1 cellular context compared by ENCODE assay signal in the genomic region with DNA sequence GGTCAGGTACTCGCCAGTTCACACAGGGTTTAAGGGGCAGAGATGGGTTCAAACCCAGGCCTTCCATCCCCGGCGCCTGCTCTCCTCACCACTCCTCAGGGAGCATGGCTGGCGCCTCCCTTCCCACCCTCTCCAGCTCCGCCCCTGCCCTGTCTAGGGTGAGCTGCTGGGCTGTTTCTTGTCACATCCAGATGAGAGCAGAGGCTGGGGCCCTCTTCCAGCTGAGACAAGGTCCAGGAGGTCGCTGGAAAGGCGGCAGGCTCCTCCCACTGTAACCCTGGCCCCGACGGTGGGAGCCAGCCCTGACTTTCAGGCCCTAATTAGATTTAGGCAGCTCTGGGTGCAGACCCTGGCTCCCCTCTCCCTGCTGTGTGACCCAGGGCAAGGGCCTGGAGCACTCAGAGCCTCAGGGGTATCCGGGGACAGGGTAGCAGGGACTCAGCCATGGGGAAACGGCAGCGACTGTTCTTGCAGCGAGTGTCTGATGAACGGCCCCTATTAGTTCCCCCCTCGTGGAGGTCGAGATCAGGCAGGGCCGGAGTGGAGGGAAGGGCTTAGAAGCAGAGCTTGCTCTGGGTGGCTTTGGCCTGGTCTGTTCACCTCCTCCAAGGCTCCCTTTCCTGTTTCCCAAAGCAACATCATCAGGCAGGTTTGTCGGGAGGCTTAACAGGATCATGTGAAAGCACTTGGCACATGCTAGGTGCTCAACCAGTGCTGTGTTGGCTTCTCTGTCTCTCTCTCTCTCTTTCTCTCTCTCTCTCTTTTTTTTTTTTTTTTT.
TF ChIP-seq lines count a peak whose summit lies in the region.

No MANE protein-coding gene starts in this region.

TF ChIP-seq in HepG2, 621 proteins besides CTCF, POLR2A, EP300 and RAD21 (continued from another document and continues in another):
- TF ChIP-seq, protein P1, sequence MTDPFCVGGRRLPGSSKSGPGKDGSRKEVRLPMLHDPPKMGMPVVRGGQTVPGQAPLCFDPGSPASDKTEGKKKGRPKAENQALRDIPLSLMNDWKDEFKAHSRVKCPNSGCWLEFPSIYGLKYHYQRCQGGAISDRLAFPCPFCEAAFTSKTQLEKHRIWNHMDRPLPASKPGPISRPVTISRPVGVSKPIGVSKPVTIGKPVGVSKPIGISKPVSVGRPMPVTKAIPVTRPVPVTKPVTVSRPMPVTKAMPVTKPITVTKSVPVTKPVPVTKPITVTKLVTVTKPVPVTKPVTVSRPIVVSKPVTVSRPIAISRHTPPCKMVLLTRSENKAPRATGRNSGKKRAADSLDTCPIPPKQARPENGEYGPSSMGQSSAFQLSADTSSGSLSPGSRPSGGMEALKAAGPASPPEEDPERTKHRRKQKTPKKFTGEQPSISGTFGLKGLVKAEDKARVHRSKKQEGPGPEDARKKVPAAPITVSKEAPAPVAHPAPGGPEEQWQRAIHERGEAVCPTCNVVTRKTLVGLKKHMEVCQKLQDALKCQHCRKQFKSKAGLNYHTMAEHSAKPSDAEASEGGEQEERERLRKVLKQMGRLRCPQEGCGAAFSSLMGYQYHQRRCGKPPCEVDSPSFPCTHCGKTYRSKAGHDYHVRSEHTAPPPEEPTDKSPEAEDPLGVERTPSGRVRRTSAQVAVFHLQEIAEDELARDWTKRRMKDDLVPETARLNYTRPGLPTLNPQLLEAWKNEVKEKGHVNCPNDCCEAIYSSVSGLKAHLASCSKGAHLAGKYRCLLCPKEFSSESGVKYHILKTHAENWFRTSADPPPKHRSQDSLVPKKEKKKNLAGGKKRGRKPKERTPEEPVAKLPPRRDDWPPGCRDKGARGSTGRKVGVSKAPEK (CRISPR knock-in tag; IDR thresholded peaks at IDR 0.05; ENCODE audit: borderline replicate concordance): peak; percentile 50; the same call in 1 of the 2 replicates
- TF ChIP-seq, protein P2, sequence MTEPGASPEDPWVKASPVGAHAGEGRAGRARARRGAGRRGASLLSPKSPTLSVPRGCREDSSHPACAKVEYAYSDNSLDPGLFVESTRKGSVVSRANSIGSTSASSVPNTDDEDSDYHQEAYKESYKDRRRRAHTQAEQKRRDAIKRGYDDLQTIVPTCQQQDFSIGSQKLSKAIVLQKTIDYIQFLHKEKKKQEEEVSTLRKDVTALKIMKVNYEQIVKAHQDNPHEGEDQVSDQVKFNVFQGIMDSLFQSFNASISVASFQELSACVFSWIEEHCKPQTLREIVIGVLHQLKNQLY (CRISPR knock-in tag; IDR thresholded peaks at IDR 0.05): no peak
- TF ChIP-seq ARNT2 (CRISPR knock-in tag; IDR thresholded peaks at IDR 0.05; ENCODE audit: low read depth) (0 out of 2 replicates have a peak, but pooled peaks have one; percentile 41), ZNF850 (CRISPR knock-in tag; conservative IDR thresholded peaks at IDR 0.05) (no peak), HNF4A (CRISPR knock-in tag; IDR thresholded peaks at IDR 0.05) (peak; percentile 78), STAG1 (CRISPR knock-in tag; IDR thresholded peaks at IDR 0.05) (no peak), MEF2D (CRISPR knock-in tag; IDR thresholded peaks at IDR 0.05) (0 out of 2 replicates have a peak, but pooled peaks have one; percentile 40), PITX1 (CRISPR knock-in tag; IDR thresholded peaks at IDR 0.05) (peak; percentile 8; the same call in 1 of the 2 replicates), ZFAT (CRISPR knock-in tag; conservative IDR thresholded peaks at IDR 0.05) (no peak), HNF4G (IDR thresholded peaks at IDR 0.05; ENCODE audit: borderline replicate concordance, low read depth, low read length) (peak; percentile 57; the same call in 1 of the 2 replicates), HNF4G (CRISPR knock-in tag; IDR thresholded peaks at IDR 0.05; ENCODE audit: borderline replicate concordance, low read depth) (no peak), ZNF746 (CRISPR knock-in tag; IDR thresholded peaks at IDR 0.05) (no peak; the same call in 1 of the 2 replicates), IRX3 (CRISPR knock-in tag; IDR thresholded peaks at IDR 0.05; ENCODE audit: borderline replicate concordance, low read depth) (no peak), SMAD3 (CRISPR knock-in tag; IDR thresholded peaks at IDR 0.05) (peak; percentile 67), HOXA3 (CRISPR knock-in tag; IDR thresholded peaks at IDR 0.05) (peak; percentile 8; the same call in 1 of the 2 replicates), KDM3A (CRISPR knock-in tag; IDR thresholded peaks at IDR 0.05; ENCODE audit: low read depth) (no peak), ZNF768 (CRISPR knock-in tag; IDR thresholded peaks at IDR 0.05) (peak; percentile 91), ZBTB3 (CRISPR knock-in tag; IDR thresholded peaks at IDR 0.05; ENCODE audit: borderline replicate concordance, low read depth) (no peak), ZNF879 (CRISPR knock-in tag; IDR thresholded peaks at IDR 0.05) (no peak), SPEN (CRISPR knock-in tag; IDR thresholded peaks at IDR 0.05; ENCODE audit: low read depth) (0 out of 2 replicates have a peak, but pooled peaks have one; percentile 3), ZNF350 (CRISPR knock-in tag; IDR thresholded peaks at IDR 0.05; ENCODE audit: borderline replicate concordance, low read depth) (peak; percentile 75), PLRG1 (conservative IDR thresholded peaks at IDR 0.05) (no peak), SRSF1 (optimal IDR thresholded peaks at IDR 0.05; ENCODE audit: low read depth, low read length) (no peak)
- TF ChIP-seq, protein P3, sequence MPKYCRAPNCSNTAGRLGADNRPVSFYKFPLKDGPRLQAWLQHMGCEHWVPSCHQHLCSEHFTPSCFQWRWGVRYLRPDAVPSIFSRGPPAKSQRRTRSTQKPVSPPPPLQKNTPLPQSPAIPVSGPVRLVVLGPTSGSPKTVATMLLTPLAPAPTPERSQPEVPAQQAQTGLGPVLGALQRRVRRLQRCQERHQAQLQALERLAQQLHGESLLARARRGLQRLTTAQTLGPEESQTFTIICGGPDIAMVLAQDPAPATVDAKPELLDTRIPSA (CRISPR knock-in tag; IDR thresholded peaks at IDR 0.05; ENCODE audit: borderline replicate concordance): no peak
- TF ChIP-seq, protein P4, sequence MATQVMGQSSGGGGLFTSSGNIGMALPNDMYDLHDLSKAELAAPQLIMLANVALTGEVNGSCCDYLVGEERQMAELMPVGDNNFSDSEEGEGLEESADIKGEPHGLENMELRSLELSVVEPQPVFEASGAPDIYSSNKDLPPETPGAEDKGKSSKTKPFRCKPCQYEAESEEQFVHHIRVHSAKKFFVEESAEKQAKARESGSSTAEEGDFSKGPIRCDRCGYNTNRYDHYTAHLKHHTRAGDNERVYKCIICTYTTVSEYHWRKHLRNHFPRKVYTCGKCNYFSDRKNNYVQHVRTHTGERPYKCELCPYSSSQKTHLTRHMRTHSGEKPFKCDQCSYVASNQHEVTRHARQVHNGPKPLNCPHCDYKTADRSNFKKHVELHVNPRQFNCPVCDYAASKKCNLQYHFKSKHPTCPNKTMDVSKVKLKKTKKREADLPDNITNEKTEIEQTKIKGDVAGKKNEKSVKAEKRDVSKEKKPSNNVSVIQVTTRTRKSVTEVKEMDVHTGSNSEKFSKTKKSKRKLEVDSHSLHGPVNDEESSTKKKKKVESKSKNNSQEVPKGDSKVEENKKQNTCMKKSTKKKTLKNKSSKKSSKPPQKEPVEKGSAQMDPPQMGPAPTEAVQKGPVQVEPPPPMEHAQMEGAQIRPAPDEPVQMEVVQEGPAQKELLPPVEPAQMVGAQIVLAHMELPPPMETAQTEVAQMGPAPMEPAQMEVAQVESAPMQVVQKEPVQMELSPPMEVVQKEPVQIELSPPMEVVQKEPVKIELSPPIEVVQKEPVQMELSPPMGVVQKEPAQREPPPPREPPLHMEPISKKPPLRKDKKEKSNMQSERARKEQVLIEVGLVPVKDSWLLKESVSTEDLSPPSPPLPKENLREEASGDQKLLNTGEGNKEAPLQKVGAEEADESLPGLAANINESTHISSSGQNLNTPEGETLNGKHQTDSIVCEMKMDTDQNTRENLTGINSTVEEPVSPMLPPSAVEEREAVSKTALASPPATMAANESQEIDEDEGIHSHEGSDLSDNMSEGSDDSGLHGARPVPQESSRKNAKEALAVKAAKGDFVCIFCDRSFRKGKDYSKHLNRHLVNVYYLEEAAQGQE (IDR thresholded peaks at IDR 0.05; ENCODE audit: borderline replicate concordance in 1 of 2, low read depth in 1 of 2, low read length in 2 of 2): no peak
- TF ChIP-seq, protein P5, sequence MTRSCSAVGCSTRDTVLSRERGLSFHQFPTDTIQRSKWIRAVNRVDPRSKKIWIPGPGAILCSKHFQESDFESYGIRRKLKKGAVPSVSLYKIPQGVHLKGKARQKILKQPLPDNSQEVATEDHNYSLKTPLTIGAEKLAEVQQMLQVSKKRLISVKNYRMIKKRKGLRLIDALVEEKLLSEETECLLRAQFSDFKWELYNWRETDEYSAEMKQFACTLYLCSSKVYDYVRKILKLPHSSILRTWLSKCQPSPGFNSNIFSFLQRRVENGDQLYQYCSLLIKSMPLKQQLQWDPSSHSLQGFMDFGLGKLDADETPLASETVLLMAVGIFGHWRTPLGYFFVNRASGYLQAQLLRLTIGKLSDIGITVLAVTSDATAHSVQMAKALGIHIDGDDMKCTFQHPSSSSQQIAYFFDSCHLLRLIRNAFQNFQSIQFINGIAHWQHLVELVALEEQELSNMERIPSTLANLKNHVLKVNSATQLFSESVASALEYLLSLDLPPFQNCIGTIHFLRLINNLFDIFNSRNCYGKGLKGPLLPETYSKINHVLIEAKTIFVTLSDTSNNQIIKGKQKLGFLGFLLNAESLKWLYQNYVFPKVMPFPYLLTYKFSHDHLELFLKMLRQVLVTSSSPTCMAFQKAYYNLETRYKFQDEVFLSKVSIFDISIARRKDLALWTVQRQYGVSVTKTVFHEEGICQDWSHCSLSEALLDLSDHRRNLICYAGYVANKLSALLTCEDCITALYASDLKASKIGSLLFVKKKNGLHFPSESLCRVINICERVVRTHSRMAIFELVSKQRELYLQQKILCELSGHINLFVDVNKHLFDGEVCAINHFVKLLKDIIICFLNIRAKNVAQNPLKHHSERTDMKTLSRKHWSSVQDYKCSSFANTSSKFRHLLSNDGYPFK (CRISPR knock-in tag; IDR thresholded peaks at IDR 0.05; ENCODE audit: borderline replicate concordance): peak; percentile 46; the same call in 1 of the 2 replicates
- TF ChIP-seq, protein P6, sequence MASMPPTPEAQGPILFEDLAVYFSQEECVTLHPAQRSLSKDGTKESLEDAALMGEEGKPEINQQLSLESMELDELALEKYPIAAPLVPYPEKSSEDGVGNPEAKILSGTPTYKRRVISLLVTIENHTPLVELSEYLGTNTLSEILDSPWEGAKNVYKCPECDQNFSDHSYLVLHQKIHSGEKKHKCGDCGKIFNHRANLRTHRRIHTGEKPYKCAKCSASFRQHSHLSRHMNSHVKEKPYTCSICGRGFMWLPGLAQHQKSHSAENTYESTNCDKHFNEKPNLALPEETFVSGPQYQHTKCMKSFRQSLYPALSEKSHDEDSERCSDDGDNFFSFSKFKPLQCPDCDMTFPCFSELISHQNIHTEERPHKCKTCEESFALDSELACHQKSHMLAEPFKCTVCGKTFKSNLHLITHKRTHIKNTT (CRISPR knock-in tag; IDR thresholded peaks at IDR 0.05): no peak
- TF ChIP-seq, protein P7, sequence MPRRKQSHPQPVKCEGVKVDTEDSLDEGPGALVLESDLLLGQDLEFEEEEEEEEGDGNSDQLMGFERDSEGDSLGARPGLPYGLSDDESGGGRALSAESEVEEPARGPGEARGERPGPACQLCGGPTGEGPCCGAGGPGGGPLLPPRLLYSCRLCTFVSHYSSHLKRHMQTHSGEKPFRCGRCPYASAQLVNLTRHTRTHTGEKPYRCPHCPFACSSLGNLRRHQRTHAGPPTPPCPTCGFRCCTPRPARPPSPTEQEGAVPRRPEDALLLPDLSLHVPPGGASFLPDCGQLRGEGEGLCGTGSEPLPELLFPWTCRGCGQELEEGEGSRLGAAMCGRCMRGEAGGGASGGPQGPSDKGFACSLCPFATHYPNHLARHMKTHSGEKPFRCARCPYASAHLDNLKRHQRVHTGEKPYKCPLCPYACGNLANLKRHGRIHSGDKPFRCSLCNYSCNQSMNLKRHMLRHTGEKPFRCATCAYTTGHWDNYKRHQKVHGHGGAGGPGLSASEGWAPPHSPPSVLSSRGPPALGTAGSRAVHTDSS (CRISPR knock-in tag; conservative IDR thresholded peaks at IDR 0.05): no peak
- TF ChIP-seq, protein P8, sequence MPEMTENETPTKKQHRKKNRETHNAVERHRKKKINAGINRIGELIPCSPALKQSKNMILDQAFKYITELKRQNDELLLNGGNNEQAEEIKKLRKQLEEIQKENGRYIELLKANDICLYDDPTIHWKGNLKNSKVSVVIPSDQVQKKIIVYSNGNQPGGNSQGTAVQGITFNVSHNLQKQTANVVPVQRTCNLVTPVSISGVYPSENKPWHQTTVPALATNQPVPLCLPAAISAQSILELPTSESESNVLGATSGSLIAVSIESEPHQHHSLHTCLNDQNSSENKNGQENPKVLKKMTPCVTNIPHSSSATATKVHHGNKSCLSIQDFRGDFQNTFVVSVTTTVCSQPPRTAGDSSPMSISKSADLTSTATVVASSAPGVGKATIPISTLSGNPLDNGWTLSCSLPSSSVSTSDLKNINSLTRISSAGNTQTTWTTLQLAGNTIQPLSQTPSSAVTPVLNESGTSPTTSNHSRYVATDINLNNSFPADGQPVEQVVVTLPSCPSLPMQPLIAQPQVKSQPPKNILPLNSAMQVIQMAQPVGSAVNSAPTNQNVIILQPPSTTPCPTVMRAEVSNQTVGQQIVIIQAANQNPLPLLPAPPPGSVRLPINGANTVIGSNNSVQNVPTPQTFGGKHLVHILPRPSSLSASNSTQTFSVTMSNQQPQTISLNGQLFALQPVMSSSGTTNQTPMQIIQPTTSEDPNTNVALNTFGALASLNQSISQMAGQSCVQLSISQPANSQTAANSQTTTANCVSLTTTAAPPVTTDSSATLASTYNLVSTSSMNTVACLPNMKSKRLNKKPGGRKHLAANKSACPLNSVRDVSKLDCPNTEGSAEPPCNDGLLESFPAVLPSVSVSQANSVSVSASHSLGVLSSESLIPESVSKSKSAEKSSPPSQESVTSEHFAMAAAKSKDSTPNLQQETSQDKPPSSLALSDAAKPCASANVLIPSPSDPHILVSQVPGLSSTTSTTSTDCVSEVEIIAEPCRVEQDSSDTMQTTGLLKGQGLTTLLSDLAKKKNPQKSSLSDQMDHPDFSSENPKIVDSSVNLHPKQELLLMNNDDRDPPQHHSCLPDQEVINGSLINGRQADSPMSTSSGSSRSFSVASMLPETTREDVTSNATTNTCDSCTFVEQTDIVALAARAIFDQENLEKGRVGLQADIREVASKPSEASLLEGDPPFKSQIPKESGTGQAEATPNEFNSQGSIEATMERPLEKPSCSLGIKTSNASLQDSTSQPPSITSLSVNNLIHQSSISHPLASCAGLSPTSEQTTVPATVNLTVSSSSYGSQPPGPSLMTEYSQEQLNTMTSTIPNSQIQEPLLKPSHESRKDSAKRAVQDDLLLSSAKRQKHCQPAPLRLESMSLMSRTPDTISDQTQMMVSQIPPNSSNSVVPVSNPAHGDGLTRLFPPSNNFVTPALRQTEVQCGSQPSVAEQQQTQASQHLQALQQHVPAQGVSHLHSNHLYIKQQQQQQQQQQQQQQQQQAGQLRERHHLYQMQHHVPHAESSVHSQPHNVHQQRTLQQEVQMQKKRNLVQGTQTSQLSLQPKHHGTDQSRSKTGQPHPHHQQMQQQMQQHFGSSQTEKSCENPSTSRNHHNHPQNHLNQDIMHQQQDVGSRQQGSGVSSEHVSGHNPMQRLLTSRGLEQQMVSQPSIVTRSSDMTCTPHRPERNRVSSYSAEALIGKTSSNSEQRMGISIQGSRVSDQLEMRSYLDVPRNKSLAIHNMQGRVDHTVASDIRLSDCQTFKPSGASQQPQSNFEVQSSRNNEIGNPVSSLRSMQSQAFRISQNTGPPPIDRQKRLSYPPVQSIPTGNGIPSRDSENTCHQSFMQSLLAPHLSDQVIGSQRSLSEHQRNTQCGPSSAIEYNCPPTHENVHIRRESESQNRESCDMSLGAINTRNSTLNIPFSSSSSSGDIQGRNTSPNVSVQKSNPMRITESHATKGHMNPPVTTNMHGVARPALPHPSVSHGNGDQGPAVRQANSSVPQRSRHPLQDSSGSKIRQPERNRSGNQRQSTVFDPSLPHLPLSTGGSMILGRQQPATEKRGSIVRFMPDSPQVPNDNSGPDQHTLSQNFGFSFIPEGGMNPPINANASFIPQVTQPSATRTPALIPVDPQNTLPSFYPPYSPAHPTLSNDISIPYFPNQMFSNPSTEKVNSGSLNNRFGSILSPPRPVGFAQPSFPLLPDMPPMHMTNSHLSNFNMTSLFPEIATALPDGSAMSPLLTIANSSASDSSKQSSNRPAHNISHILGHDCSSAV (CRISPR knock-in tag; IDR thresholded peaks at IDR 0.05; ENCODE audit: borderline replicate concordance): 0 out of 2 replicates have a peak, but pooled peaks have one; percentile 46
